ENCODE assay signal across 8 cellular contexts in genomic region chr5:168793844-168794837, GRCh38.
A peak's percentile ranks its signal among the peaks of the same experiment; 100 is the strongest.
DNase-seq lines count a peak whose midpoint lies in the region; ATAC-seq and TF ChIP-seq lines count a peak whose summit lies in the region.

No MANE protein-coding gene starts in this region.

- TF ChIP-seq CTCF in AG09319 (IDR thresholded peaks at IDR 0.05; ENCODE audit: low read depth, low read length) (no peak), choroid plexus epithelial cell (conservative IDR thresholded peaks at IDR 0.05; ENCODE audit: low read depth, low read length) (no peak)

- no peak overlapping the region for H3K27ac ChIP-seq in naive thymus-derived CD4-positive, alpha-beta T cell (ENCODE audit: low read depth, low read length)

- POLR2A ChIA-PET in naive thymus-derived CD4-positive, alpha-beta T cell (lab: Charles Lee): no interaction called here

- no peak overlapping the region for H3K4me3 Mint-ChIP-seq in IgD-negative memory B cell
- H3K4me3 Mint-ChIP-seq in naive thymus-derived CD4-positive, alpha-beta T cell: no peak overlapping the region

- H3K4me3 ChIP-seq in choroid plexus epithelial cell (ENCODE audit: low read depth, low read length): no peak overlapping the region
- no peak overlapping the region for H3K4me3 ChIP-seq in naive thymus-derived CD4-positive, alpha-beta T cell (ENCODE audit: low read length)

- H3K27me3 Mint-ChIP-seq in IgD-negative memory B cell: peaks cover 3% of the 10 kb centered on the region
- peaks cover 0 to 23% (median 0%) of the 10 kb centered on the region in 5 donors for H3K27me3 Mint-ChIP-seq in naive thymus-derived CD4-positive, alpha-beta T cell

- H3K27me3 ChIP-seq in naive thymus-derived CD4-positive, alpha-beta T cell (ENCODE audit: control insufficient read depth in 2 of 2, insufficient read depth in 2 of 2, low read length in 2 of 2): no peaks in the 10 kb centered on the region

- peaks cover 0 to 1% (median 0%) of the 10 kb centered on the region in 3 donors for H3K4me1 Mint-ChIP-seq in IgD-negative memory B cell
- H3K4me1 Mint-ChIP-seq in naive thymus-derived CD4-positive, alpha-beta T cell: peaks cover 0 to 28% (median 0%) of the 10 kb centered on the region in 7 donors

- peak; percentile 20 for DNase-seq in AG09319 (ENCODE audit: extremely low read depth, low read depth)
- DNase-seq in choroid plexus epithelial cell (ENCODE audit: low read depth): peak; percentile 52
- DNase-seq in naive thymus-derived CD4-positive, alpha-beta T cell: peak in 1 of 9 donors; percentile 35
- DNase-seq in NCI-H1048 (lab: John Stamatoyannopoulos, UW): no peak
- DNase-seq in DMS153 (lab: John Stamatoyannopoulos, UW): no peak
- no peak for DNase-seq in NCI-H526 (lab: John Stamatoyannopoulos, UW)

- H3K36me3 Mint-ChIP-seq in IgD-negative memory B cell: peaks cover 2% of the 10 kb centered on the region
- no peaks in the 10 kb centered on the region for H3K36me3 Mint-ChIP-seq in naive thymus-derived CD4-positive, alpha-beta T cell

- H3K9me3 ChIP-seq in naive thymus-derived CD4-positive, alpha-beta T cell (ENCODE audit: control insufficient read depth in 2 of 3, low read length in 3 of 3): no peaks in the 10 kb centered on the region

- ATAC-seq in naive thymus-derived CD4-positive, alpha-beta T cell: peak; percentile 35
- no peak for ATAC-seq in HG03469 (IDR thresholded peaks at IDR 0.05; ENCODE audit: unreplicated experiment)

- intact Hi-C loops in naive thymus-derived CD4-positive, alpha-beta T cell (cut with micrococcal nuclease): no loop called here

- no peaks in the 10 kb centered on the region for H3K9me3 Mint-ChIP-seq in IgD-negative memory B cell
- H3K9me3 Mint-ChIP-seq in naive thymus-derived CD4-positive, alpha-beta T cell: no peaks in the 10 kb centered on the region

- CTCF ChIA-PET in naive thymus-derived CD4-positive, alpha-beta T cell (lab: Charles Lee): no interaction called here

- H3K27ac Mint-ChIP-seq in IgD-negative memory B cell: peak overlapping the region in 2 of 3 donors; percentile 18 to 53
- H3K27ac Mint-ChIP-seq in naive thymus-derived CD4-positive, alpha-beta T cell: no peak overlapping the region

- H3K4me1 ChIP-seq in naive thymus-derived CD4-positive, alpha-beta T cell (ENCODE audit: control insufficient read depth in 2 of 2, insufficient read depth in 2 of 2, low read length in 2 of 2): no peaks in the 10 kb centered on the region

- no peaks in the 10 kb centered on the region for H3K36me3 ChIP-seq in naive thymus-derived CD4-positive, alpha-beta T cell (ENCODE audit: control insufficient read depth in 2 of 3, insufficient read depth in 3 of 3, low read length in 3 of 3)

Comparison
In these comparisons a context has a peak if more than half of its experiments do, and no peak if none do; other contexts are left out.
1. DNase-seq: peak in AG09319 (single experiment) and choroid plexus epithelial cell (single experiment); none in NCI-H1048 (single experiment), DMS153 (single experiment) and NCI-H526 (0 of 2).
2. H3K27ac Mint-ChIP-seq: peak in IgD-negative memory B cell (2 of 3); none in naive thymus-derived CD4-positive, alpha-beta T cell (0 of 9).